In the genomic region with DNA sequence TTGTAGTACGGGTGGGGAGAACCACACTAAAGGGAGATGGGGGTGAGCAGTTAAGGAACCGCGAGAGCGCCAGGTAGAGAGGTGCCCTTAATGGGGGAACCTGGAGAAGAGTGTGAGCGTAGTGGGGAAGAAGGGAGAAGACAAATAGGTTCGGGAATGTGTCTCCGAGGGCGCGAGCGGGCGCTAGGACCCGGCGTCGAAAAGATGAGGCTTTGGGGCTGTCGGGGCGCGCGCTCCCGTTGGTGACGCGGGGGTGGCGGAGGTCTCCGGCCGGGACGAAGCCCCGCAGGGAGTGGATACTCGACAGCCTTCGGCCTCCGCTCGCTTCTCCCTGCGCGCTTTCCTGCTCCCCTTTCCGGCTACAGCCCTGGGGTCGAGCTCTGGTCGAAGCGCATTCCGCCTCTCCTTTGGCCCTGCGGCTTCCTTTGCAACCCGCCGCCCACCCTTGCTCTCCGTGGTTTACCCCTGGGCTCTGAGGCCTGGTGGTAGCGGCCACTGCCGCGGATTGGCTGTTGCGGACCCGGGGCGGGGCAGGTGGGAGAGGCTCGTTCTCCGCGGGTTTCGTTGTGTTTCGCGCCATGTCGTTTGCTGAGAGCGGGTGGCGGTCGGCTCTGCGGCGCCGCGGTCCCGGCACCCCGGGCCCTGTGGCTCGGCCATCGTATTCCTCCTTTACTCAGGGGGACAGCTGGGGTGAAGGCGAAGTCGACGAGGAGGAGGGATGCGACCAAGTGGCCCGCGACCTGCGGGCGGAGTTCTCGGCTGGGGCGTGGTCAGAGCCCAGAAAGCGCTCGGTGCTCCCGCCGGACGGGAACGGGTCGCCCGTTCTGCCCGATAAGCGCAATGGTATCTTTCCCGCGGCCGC, we compare ENCODE assay signal across 8 cellular contexts. TPM values are rescaled to one million over a fixed set of nuclear protein-coding genes. Genes with fewer than 3 reads are reported as not detected.
A peak's percentile ranks its signal among the peaks of the same experiment; 100 is the strongest.
DNase-seq lines count a peak whose midpoint lies in the region; ATAC-seq and TF ChIP-seq lines count a peak whose summit lies in the region.

Gene ARL6IP6, plus strand, starts transcription at position 574 of the 862 bp plus-strand sequence. Its CDS starts 5 bp downstream, at position 579.

- peak within 1 kb of the TSS; percentile 100 for H3K4me3 Mint-ChIP-seq in activated B cell treated with CpG ODN at 0.5 μM for 24 hours

- DNase-seq in AG08396 (ENCODE audit: low spot score) (peak; percentile 88), NCI-H345 (lab: John Stamatoyannopoulos, UW) (peak; percentile 94), activated B cell treated with CpG ODN at 0.5 μM for 24 hours (peak; percentile 94), cardiac fibroblast (ENCODE audit: low read depth in 2 of 2) (peak; percentile 89 to 90), iPS-NIHi7 (ENCODE audit: extremely low spot score) (peak; percentile 88), smooth muscle cell (lab: John Stamatoyannopoulos, UW; ENCODE audit: unreplicated experiment) (peak; percentile 90)

- H3K36me3 Mint-ChIP-seq in activated B cell treated with CpG ODN at 0.5 μM for 24 hours (ENCODE audit: low read depth): peaks cover 53% of the 10 kb centered on the region

- peak within 1 kb of the TSS; percentile 96 for H3K27ac ChIP-seq in smooth muscle cell (ENCODE audit: low read depth)

- H3K27me3 Mint-ChIP-seq in activated B cell treated with CpG ODN at 0.5 μM for 24 hours: no peaks in the 10 kb centered on the region

- CTCF ChIA-PET in activated B cell treated with CpG ODN at 0.5 μM for 24 hours (lab: Charles Lee): no interaction called here

- POLR2A ChIA-PET in activated B cell treated with CpG ODN at 0.5 μM for 24 hours (lab: Charles Lee): interaction anchor here (0.6 to 2.8 kb wide), 7 partner anchors 8 to 963 kb away, joined by 3 to 27 read pairs (median 5); partner anchors contain the start of genes ARL5A and STAM2

- ATAC-seq in GM19025 (IDR thresholded peaks at IDR 0.05; ENCODE audit: low read depth, unreplicated experiment): peak; percentile 63
- peak; percentile 68 for ATAC-seq in HG03280 (IDR thresholded peaks at IDR 0.05; ENCODE audit: unreplicated experiment)
- ATAC-seq in activated B cell treated with CpG ODN at 0.5 μM for 24 hours (ENCODE audit: low read depth): peak; percentile 60

- peak within 1 kb of the TSS; percentile 98 for H3K27ac Mint-ChIP-seq in activated B cell treated with CpG ODN at 0.5 μM for 24 hours

- intact Hi-C loops in activated B cell treated with CpG ODN at 0.5 μM for 24 hours (cut with micrococcal nuclease): loop anchor here (5.0 kb wide), 3 partner anchors 1306 to 1456 kb away; partner anchors contain the start of genes NMI and RBM43

- H3K9ac ChIP-seq in smooth muscle cell (ENCODE audit: low read depth): peak within 1 kb of the TSS; percentile 97

- H3K4me1 Mint-ChIP-seq in activated B cell treated with CpG ODN at 0.5 μM for 24 hours: peaks cover 52% of the 10 kb centered on the region

- peaks cover 6% of the 10 kb centered on the region for H3K36me3 ChIP-seq in smooth muscle cell (ENCODE audit: low read depth)

- TF ChIP-seq CTCF in activated B cell treated with CpG ODN at 0.5 μM for 24 hours (IDR thresholded peaks at IDR 0.05) (no peak), cardiac fibroblast (IDR thresholded peaks at IDR 0.05; ENCODE audit: low read depth, low read length) (no peak), smooth muscle cell (IDR thresholded peaks at IDR 0.05; ENCODE audit: borderline replicate concordance, insufficient read depth, poor library complexity, severe bottlenecking) (no peak)

- H3K4me1 ChIP-seq in smooth muscle cell (ENCODE audit: low read depth): peaks cover 35% of the 10 kb centered on the region

- H3K4me2 ChIP-seq in smooth muscle cell: peak within 1 kb of the TSS; percentile 96

- peaks cover 78% of the 10 kb centered on the region for H3K79me2 ChIP-seq in smooth muscle cell (ENCODE audit: low read depth)

- under 1% methylated on average over 88 of the region's 88 CpGs for WGBS in smooth muscle cell (ENCODE audit: low lambda C conversion rate)

- H3K9me3 ChIP-seq in smooth muscle cell (replicated peaks; ENCODE audit: low read depth): no peaks in the 10 kb centered on the region

- no peaks in the 10 kb centered on the region for H3K27me3 ChIP-seq in smooth muscle cell (ENCODE audit: low read depth)

- no peaks in the 10 kb centered on the region for H3K9me3 Mint-ChIP-seq in activated B cell treated with CpG ODN at 0.5 μM for 24 hours

- H2AFZ ChIP-seq in smooth muscle cell (ENCODE audit: low read depth): peak within 1 kb of the TSS; percentile 73

- H4K20me1 ChIP-seq in smooth muscle cell (ENCODE audit: low read depth): peaks cover 47% of the 10 kb centered on the region

- H3F3A ChIP-seq in smooth muscle cell (ENCODE audit: low read depth): no peaks in the 10 kb centered on the region

- H3K4me3 ChIP-seq in cardiac fibroblast (replicated peaks in 1 of 2; ENCODE audit: low read depth in 2 of 2, low read length in 2 of 2): peak within 1 kb of the TSS; percentile 88 to 89
- peak within 1 kb of the TSS; percentile 99 for H3K4me3 ChIP-seq in smooth muscle cell

RNA-seq across cellular contexts. Expression of gene ARL6IP6, which starts in this region (rescaled TPM):
- total RNA-seq in activated B cell treated with CpG ODN at 0.5 μM for 24 hours (11.3 and 13.4 TPM in 2 replicates), smooth muscle cell (42.5 and 51.1 TPM in 2 replicates)
- polyA plus RNA-seq in smooth muscle cell: 26.6 and 28.5 TPM in 2 replicates

Comparison
In these comparisons a context has a peak if more than half of its experiments do, and no peak if none do; other contexts are left out.
1. Peak in every context shown above with its lines: DNase-seq, ATAC-seq, H3K4me3 ChIP-seq and H3K27ac ChIP-seq.